In the genomic region with DNA sequence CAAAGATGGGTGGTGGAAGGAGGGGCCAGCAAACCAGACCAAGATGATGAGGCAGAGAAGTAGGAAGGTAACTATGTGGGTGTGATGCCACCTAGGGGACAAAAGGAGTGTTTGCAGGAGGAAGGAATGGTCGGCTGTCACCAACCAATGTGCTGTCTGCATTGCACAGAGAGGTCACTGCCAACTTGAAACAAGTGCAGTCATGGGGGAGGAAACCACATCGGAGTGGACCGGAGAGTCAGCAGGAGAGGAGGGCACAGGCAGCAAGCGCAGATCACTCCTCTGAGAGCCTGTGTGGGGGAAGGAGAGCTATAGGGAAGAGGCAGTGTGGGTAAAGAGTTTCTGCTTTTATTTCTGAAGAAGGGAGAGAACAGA, we compare ENCODE assay signal across 2 cellular contexts.
TF ChIP-seq lines count a peak whose summit lies in the region.

No MANE protein-coding gene starts in this region.

TF ChIP-seq in HCT116, 20 proteins besides CTCF, POLR2A, EP300 and RAD21:
- TF ChIP-seq ELF1 (IDR thresholded peaks at IDR 0.05; ENCODE audit: borderline replicate concordance, low read depth) (no peak), SIN3A (IDR thresholded peaks at IDR 0.05; ENCODE audit: low read depth) (no peak), EGR1 (IDR thresholded peaks at IDR 0.05; ENCODE audit: low read depth) (no peak), JUND (IDR thresholded peaks at IDR 0.05) (no peak), EZH2 (IDR thresholded peaks at IDR 0.05) (no peak), ATF3 (IDR thresholded peaks at IDR 0.05) (no peak), EZH2phosphoT487 (IDR thresholded peaks at IDR 0.05; ENCODE audit: borderline replicate concordance) (no peak), FOSL1 (IDR thresholded peaks at IDR 0.05; ENCODE audit: low read depth) (no peak)
TF ChIP-seq in HCT116: peak in this region for 0.

TF ChIP-seq in K562, 482 proteins besides CTCF, POLR2A, EP300 and RAD21:
- TF ChIP-seq ARID2 (IDR thresholded peaks at IDR 0.05): peak; percentile 14; the same call in 1 of the 2 replicates
- no peak for TF ChIP-seq FOXJ3 (CRISPR knock-in tag; IDR thresholded peaks at IDR 0.05)
- no peak for TF ChIP-seq PATZ1 (CRISPR knock-in tag; IDR thresholded peaks at IDR 0.05; ENCODE audit: borderline replicate concordance)
- TF ChIP-seq CC2D1A (IDR thresholded peaks at IDR 0.05): 0 out of 2 replicates have a peak, but pooled peaks have one; percentile 14
- TF ChIP-seq, protein P1, sequence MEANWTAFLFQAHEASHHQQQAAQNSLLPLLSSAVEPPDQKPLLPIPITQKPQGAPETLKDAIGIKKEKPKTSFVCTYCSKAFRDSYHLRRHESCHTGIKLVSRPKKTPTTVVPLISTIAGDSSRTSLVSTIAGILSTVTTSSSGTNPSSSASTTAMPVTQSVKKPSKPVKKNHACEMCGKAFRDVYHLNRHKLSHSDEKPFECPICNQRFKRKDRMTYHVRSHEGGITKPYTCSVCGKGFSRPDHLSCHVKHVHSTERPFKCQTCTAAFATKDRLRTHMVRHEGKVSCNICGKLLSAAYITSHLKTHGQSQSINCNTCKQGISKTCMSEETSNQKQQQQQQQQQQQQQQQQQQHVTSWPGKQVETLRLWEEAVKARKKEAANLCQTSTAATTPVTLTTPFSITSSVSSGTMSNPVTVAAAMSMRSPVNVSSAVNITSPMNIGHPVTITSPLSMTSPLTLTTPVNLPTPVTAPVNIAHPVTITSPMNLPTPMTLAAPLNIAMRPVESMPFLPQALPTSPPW (CRISPR knock-in tag; IDR thresholded peaks at IDR 0.05): peak; percentile 49; the same call in 1 of the 2 replicates
- peak; percentile 63 for TF ChIP-seq DEAF1 (CRISPR knock-in tag; IDR thresholded peaks at IDR 0.05)
- peak; percentile 55 for TF ChIP-seq SMC3 (conservative IDR thresholded peaks at IDR 0.05; ENCODE audit: insufficient read depth, low read depth, low read length)
- TF ChIP-seq SMARCE1 (IDR thresholded peaks at IDR 0.05): no peak
